8 cellular contexts compared by ENCODE assay signal in genomic region chr14:104677506-104678332, GRCh38. TPM values are rescaled to one million over a fixed set of nuclear protein-coding genes. Genes with fewer than 3 reads are reported as not detected.
A peak's percentile ranks its signal among the peaks of the same experiment; 100 is the strongest.
DNase-seq lines count a peak whose midpoint lies in the region; ATAC-seq and TF ChIP-seq lines count a peak whose summit lies in the region.

No MANE protein-coding gene starts in this region.

- H3K9me3 Mint-ChIP-seq in H9 = no peaks in the 10 kb centered on the region

- no peak for TF ChIP-seq RAD21 in liver (IDR thresholded peaks at IDR 0.05)

- H3K14ac ChIP-seq in H9 (ENCODE audit: insufficient read depth, low read length) = peak overlapping the region; percentile 92

- H3K23me2 ChIP-seq in H9 (ENCODE audit: insufficient read length, low read depth, low read length, poor library complexity, severe bottlenecking) = peaks cover 12% of the 10 kb centered on the region

- no peak overlapping the region for H4K8ac ChIP-seq in H9 (replicated peaks; ENCODE audit: insufficient read length, low read depth, low read length)

- no peaks in the 10 kb centered on the region for H4K20me1 ChIP-seq in H9 (ENCODE audit: control insufficient read depth, insufficient read depth, insufficient read length)

- H3K4me3 ChIP-seq in liver (ENCODE audit: low read depth in 1 of 3, low read length in 3 of 3) = peak overlapping the region; percentile 2 to 44 (median 42)

- H2AFZ ChIP-seq in H9 (ENCODE audit: low read length) = no peak overlapping the region

- peak overlapping the region; percentile 14 for H4K91ac ChIP-seq in H9 (ENCODE audit: insufficient read length, low read depth, low read length)

- H2BK15ac ChIP-seq in H9 (ENCODE audit: low read depth, low read length) = no peak overlapping the region

- H2BK5ac ChIP-seq in H9 (ENCODE audit: insufficient read length, low read length) = no peak overlapping the region

- peak overlapping the region; percentile 39 for H2BK120ac ChIP-seq in H9 (ENCODE audit: low read depth, low read length, poor library complexity, severe bottlenecking)

- no peaks in the 10 kb centered on the region for H3K36me3 ChIP-seq in liver (ENCODE audit: control insufficient read depth in 4 of 4, insufficient read depth in 3 of 4, low read depth in 1 of 4, low read length in 3 of 4)

- WGBS in H9 (ENCODE audit: extremely low coverage, insufficient read length, low lambda C conversion rate) = no CpG with 5 or more reads among the region's 43 CpGs
- 11% methylated on average over 43 of the region's 43 CpGs for WGBS in liver

- H3K36me3 Mint-ChIP-seq in H9 (ENCODE audit: insufficient read depth in 1 of 3, low read depth in 3 of 3) = no peaks in the 10 kb centered on the region

- H3K4me1 Mint-ChIP-seq in H9 = peaks cover 54 to 55% of the 10 kb centered on the region in 2 experiments

- H3K27me3 ChIP-seq in H9 (ENCODE audit: insufficient read depth, low read length) (no peaks in the 10 kb centered on the region), liver (ENCODE audit: control insufficient read depth in 4 of 4, insufficient read depth in 4 of 4, low read length in 3 of 4) (no peaks in the 10 kb centered on the region)

- no peaks in the 10 kb centered on the region for H3K79me1 ChIP-seq in H9 (ENCODE audit: insufficient read depth, low read depth, low read length, poor library complexity, severe bottlenecking)

- H3K9ac ChIP-seq in H9 (ENCODE audit: extremely low read depth, insufficient read length, low read length) (peak overlapping the region; percentile 44), liver (ENCODE audit: low read depth in 1 of 2, low read length in 2 of 2) (peak overlapping the region in 1 of 2 donors; percentile 56)

- no peaks in the 10 kb centered on the region for H3K9me3 ChIP-seq in H9 (ENCODE audit: control insufficient read depth, low read depth, low read length)
- no peaks in the 10 kb centered on the region for H3K9me3 ChIP-seq in liver (ENCODE audit: control insufficient read depth in 4 of 4, low read length in 3 of 4)

- H3K27ac ChIP-seq in H9 (ENCODE audit: insufficient read length, low read depth, low read length) = no peak overlapping the region
- H3K27ac ChIP-seq in liver (ENCODE audit: low read depth in 1 of 2, low read length in 2 of 2) = peak overlapping the region; percentile 18 to 63

- ATAC-seq in HG02588 (IDR thresholded peaks at IDR 0.05; ENCODE audit: unreplicated experiment) = no peak

- no peak overlapping the region; the same call in 1 of the 2 replicates for H3K4ac ChIP-seq in H9 (ENCODE audit: low read depth, low read length)

- H3K27ac Mint-ChIP-seq in H9 = peak overlapping the region; percentile 72 to 98 (median 87); a peak in 5 of 7 replicates

- H2BK12ac ChIP-seq in H9 (ENCODE audit: insufficient read length, low read depth, low read length) = no peak overlapping the region

- no peak overlapping the region for H3K23ac ChIP-seq in H9 (ENCODE audit: insufficient read length, low read depth, low read length)

- H3K79me2 ChIP-seq in H9 (ENCODE audit: insufficient read depth, low read length) = no peaks in the 10 kb centered on the region

- peaks cover 11% of the 10 kb centered on the region for H3K27me3 Mint-ChIP-seq in H9 (ENCODE audit: low read depth)

- H4K5ac ChIP-seq in H9 (ENCODE audit: insufficient read length, low read depth, low read length) = no peak overlapping the region

- no peak overlapping the region for H2AK5ac ChIP-seq in H9 (ENCODE audit: insufficient read length, low read length)

- H3K4me3 Mint-ChIP-seq in H9 = peak overlapping the region; percentile 66 to 75

- H3K4me1 ChIP-seq in H9 (ENCODE audit: insufficient read depth, low read length) = peaks cover 7% of the 10 kb centered on the region; the same call in 1 of the 2 replicates
- H3K4me1 ChIP-seq in liver (ENCODE audit: control insufficient read depth in 4 of 4, insufficient read depth in 4 of 4, low read length in 3 of 4) = peaks cover 21 to 40% (median 32%) of the 10 kb centered on the region in 4 donors

- H3K4me2 ChIP-seq in H9 (ENCODE audit: insufficient read depth, insufficient read length, low read length) = peak overlapping the region; percentile 53

- H2BK20ac ChIP-seq in H9 (ENCODE audit: low read depth, low read length, poor library complexity, severe bottlenecking) = no peak overlapping the region

- no peak overlapping the region for H3T11ph ChIP-seq in H9 (ENCODE audit: low read length)

- no peak overlapping the region for H3K56ac ChIP-seq in H9 (ENCODE audit: insufficient read length, low read depth, low read length)

- peak overlapping the region; percentile 93 for H3K18ac ChIP-seq in H9 (ENCODE audit: insufficient read length, low read depth, low read length)

- DNase-seq in Daoy (ENCODE audit: low read depth) (peak; percentile 90), H9 (peak; percentile 83), NCI-H146 treated with DMSO at 0.1 percent for 48 hours (lab: John Stamatoyannopoulos, UW; ENCODE audit: unreplicated experiment) (peak; percentile 81), dedifferentiated amniotic fluid mesenchymal stem cell (ENCODE audit: extremely low spot score) (peak; percentile 46)
- peak; percentile 64 to 72 for DNase-seq in activated CD4-positive, alpha-beta T cell treated with anti-CD3 and anti-CD28 coated beads for 24 hours (ENCODE audit: low read depth in 2 of 2)
- DNase-seq in stimulated activated CD4-positive, alpha-beta T cell treated with anti-CD3 and anti-CD28 coated beads, Interleukin-4, amount 100 ng/mL, for 1 hour = peak; percentile 80

- TF ChIP-seq CTCF in H9 (conservative IDR thresholded peaks at IDR 0.05) (no peak), liver (IDR thresholded peaks at IDR 0.05; ENCODE audit: low read depth, low read length, missing input control) (no peak)

TF ChIP-seq in liver, 16 proteins besides CTCF, POLR2A, EP300 and RAD21:
- TF ChIP-seq HNF4G (IDR thresholded peaks at IDR 0.05) (no peak), SP1 (IDR thresholded peaks at IDR 0.05) (peak; percentile 14), YY1 (IDR thresholded peaks at IDR 0.05) (peak; percentile 78)

RNA-seq across cellular contexts. Expression of gene INF2, which starts 11.7 kb away (rescaled TPM):
- 40.6 and 48.9 TPM in 2 replicates for total RNA-seq in Daoy (2014; rRNA removed; shearing (Covaris generic))
- 58.3 and 59.1 TPM in 2 replicates for total RNA-seq in H9 (2021)
- 10 to 100 TPM; 13.1 to 35.8 TPM for total RNA-seq in liver
- 10 to 100 TPM; 15.1 to 51.6 TPM for polyA plus RNA-seq in liver

RNA-seq across cellular contexts. Expression of gene ADSS1, which starts 46.3 kb away (rescaled TPM):
- total RNA-seq in Daoy (2014; rRNA removed; shearing (Covaris generic)) = 0.57 and 2.7 TPM in 2 replicates
- total RNA-seq in H9 (2021) (7.8 and 8.5 TPM in 2 replicates), liver (10 to 100 TPM in 1 of 2 donors, 1 to 10 TPM in 1; 1.8 to 13.3 TPM)
- 10 to 100 TPM; 11.0 to 18.8 TPM for polyA plus RNA-seq in liver
